1 cellular context compared by ENCODE assay signal in the genomic region with DNA sequence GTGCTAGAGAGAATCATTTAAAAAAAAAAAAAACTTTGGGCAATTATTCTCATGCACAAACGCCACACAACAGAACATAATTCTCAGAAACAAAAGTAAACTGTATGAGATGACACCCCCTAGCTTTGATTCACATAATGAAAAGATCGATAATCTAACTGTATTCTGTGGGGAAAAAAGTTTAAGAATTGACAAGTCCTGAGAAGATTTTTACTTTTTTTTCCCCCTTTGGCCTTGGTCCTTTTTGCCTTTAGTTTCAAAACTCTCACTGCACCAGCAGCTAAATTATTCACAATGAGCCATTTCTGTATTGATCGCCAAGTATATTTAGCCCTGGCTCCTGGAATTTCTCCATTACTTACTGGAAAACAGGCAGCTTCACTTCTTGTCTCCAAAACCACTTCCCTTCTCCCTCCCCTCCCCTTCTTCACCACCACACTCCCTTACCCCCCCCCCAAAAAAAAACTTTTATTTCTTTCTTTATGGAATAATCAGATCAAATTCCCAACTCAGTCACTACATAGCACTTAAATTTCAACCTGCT.
TF ChIP-seq lines count a peak whose summit lies in the region.

No MANE protein-coding gene starts in this region.

TF ChIP-seq in GM12878, 131 proteins besides CTCF, POLR2A, EP300 and RAD21 (continues in another document):
- TF ChIP-seq, protein P1, sequence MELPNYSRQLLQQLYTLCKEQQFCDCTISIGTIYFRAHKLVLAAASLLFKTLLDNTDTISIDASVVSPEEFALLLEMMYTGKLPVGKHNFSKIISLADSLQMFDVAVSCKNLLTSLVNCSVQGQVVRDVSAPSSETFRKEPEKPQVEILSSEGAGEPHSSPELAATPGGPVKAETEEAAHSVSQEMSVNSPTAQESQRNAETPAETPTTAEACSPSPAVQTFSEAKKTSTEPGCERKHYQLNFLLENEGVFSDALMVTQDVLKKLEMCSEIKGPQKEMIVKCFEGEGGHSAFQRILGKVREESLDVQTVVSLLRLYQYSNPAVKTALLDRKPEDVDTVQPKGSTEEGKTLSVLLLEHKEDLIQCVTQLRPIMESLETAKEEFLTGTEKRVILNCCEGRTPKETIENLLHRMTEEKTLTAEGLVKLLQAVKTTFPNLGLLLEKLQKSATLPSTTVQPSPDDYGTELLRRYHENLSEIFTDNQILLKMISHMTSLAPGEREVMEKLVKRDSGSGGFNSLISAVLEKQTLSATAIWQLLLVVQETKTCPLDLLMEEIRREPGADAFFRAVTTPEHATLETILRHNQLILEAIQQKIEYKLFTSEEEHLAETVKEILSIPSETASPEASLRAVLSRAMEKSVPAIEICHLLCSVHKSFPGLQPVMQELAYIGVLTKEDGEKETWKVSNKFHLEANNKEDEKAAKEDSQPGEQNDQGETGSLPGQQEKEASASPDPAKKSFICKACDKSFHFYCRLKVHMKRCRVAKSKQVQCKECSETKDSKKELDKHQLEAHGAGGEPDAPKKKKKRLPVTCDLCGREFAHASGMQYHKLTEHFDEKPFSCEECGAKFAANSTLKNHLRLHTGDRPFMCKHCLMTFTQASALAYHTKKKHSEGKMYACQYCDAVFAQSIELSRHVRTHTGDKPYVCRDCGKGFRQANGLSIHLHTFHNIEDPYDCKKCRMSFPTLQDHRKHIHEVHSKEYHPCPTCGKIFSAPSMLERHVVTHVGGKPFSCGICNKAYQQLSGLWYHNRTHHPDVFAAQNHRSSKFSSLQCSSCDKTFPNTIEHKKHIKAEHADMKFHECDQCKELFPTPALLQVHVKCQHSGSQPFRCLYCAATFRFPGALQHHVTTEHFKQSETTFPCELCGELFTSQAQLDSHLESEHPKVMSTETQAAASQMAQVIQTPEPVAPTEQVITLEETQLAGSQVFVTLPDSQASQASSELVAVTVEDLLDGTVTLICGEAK (IDR thresholded peaks at IDR 0.05; ENCODE audit: borderline replicate concordance): no peak
- TF ChIP-seq PML (IDR thresholded peaks at IDR 0.05; ENCODE audit: low read length) (no peak), BHLHE40 (IDR thresholded peaks at IDR 0.05; ENCODE audit: borderline replicate concordance in 1 of 2, low read depth in 2 of 2, low read length in 1 of 2) (no peak), CREB1 (IDR thresholded peaks at IDR 0.05; ENCODE audit: low read depth) (no peak), LARP7 (IDR thresholded peaks at IDR 0.05) (no peak), RBBP5 (conservative IDR thresholded peaks at IDR 0.05) (no peak), HCFC1 (IDR thresholded peaks at IDR 0.05; ENCODE audit: low read length) (no peak), ATF3 (IDR thresholded peaks at IDR 0.05; ENCODE audit: borderline replicate concordance, extremely low read depth, low read depth, low read length) (no peak), CHD1 (IDR thresholded peaks at IDR 0.05; ENCODE audit: low read depth, low read length) (0 out of 2 replicates have a peak, but pooled peaks have one; percentile 42), HDGF (IDR thresholded peaks at IDR 0.05) (no peak), MYC (IDR thresholded peaks at IDR 0.05; ENCODE audit: insufficient read depth, insufficient read length, insufficient replicate concordance, low read length, severe bottlenecking) (no peak), YBX1 (IDR thresholded peaks at IDR 0.05) (no peak), KDM1A (IDR thresholded peaks at IDR 0.05; ENCODE audit: borderline replicate concordance) (no peak), TCF3 (IDR thresholded peaks at IDR 0.05; ENCODE audit: borderline replicate concordance, insufficient read depth, low read depth, low read length) (no peak), SREBF2 (IDR thresholded peaks at IDR 0.05; ENCODE audit: low read length) (no peak), IKZF2 (IDR thresholded peaks at IDR 0.05) (peak; percentile 23 to 35; a peak in 2 of 4 replicates), ZNF622 (IDR thresholded peaks at IDR 0.05) (no peak), STAT1 (conservative IDR thresholded peaks at IDR 0.05) (no peak), WRNIP1 (IDR thresholded peaks at IDR 0.05; ENCODE audit: borderline replicate concordance, low read depth, low read length) (no peak), RUNX3 (IDR thresholded peaks at IDR 0.05; ENCODE audit: low read length) (no peak), MTA3 (IDR thresholded peaks at IDR 0.05; ENCODE audit: borderline replicate concordance, low read length) (no peak), JUNB (IDR thresholded peaks at IDR 0.05) (no peak), ASH2L (IDR thresholded peaks at IDR 0.05; ENCODE audit: borderline replicate concordance, low read depth) (no peak), NFIC (IDR thresholded peaks at IDR 0.05; ENCODE audit: low read depth, low read length) (peak; percentile 47; the same call in 1 of the 2 replicates), ZNF274 (IDR thresholded peaks at IDR 0.05; ENCODE audit: insufficient read depth, insufficient read length) (no peak), HDAC6 (IDR thresholded peaks at IDR 0.05; ENCODE audit: unreplicated experiment) (no peak), PAX8 (IDR thresholded peaks at IDR 0.05) (no peak), NR2C1 (IDR thresholded peaks at IDR 0.05) (no peak), BRCA1 (IDR thresholded peaks at IDR 0.05; ENCODE audit: low read depth, low read length) (no peak), POLR2AphosphoS2 (IDR thresholded peaks at IDR 0.05; ENCODE audit: low read depth, low read length) (no peak), MTA2 (IDR thresholded peaks at IDR 0.05; ENCODE audit: low read depth) (no peak), SPI1 (IDR thresholded peaks at IDR 0.05; ENCODE audit: borderline replicate concordance, insufficient read depth, low read depth, low read length) (no peak), SUPT20H (IDR thresholded peaks at IDR 0.05; ENCODE audit: borderline replicate concordance, control insufficient read depth, low read depth, low read length) (no peak), ZSCAN29 (IDR thresholded peaks at IDR 0.05) (no peak), CBFB (IDR thresholded peaks at IDR 0.05; ENCODE audit: low read depth) (no peak), TCF7 (IDR thresholded peaks at IDR 0.05; ENCODE audit: borderline replicate concordance) (peak; percentile 26; the same call in 1 of the 2 replicates), MEF2A (IDR thresholded peaks at IDR 0.05; ENCODE audit: insufficient read depth, low read depth, low read length) (no peak), NBN (IDR thresholded peaks at IDR 0.05) (no peak), JUND (IDR thresholded peaks at IDR 0.05; ENCODE audit: low read depth, low read length) (no peak)
- TF ChIP-seq, protein P2, sequence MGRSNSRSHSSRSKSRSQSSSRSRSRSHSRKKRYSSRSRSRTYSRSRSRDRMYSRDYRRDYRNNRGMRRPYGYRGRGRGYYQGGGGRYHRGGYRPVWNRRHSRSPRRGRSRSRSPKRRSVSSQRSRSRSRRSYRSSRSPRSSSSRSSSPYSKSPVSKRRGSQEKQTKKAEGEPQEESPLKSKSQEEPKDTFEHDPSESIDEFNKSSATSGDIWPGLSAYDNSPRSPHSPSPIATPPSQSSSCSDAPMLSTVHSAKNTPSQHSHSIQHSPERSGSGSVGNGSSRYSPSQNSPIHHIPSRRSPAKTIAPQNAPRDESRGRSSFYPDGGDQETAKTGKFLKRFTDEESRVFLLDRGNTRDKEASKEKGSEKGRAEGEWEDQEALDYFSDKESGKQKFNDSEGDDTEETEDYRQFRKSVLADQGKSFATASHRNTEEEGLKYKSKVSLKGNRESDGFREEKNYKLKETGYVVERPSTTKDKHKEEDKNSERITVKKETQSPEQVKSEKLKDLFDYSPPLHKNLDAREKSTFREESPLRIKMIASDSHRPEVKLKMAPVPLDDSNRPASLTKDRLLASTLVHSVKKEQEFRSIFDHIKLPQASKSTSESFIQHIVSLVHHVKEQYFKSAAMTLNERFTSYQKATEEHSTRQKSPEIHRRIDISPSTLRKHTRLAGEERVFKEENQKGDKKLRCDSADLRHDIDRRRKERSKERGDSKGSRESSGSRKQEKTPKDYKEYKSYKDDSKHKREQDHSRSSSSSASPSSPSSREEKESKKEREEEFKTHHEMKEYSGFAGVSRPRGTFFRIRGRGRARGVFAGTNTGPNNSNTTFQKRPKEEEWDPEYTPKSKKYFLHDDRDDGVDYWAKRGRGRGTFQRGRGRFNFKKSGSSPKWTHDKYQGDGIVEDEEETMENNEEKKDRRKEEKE (IDR thresholded peaks at IDR 0.05): no peak
- TF ChIP-seq, protein P3, sequence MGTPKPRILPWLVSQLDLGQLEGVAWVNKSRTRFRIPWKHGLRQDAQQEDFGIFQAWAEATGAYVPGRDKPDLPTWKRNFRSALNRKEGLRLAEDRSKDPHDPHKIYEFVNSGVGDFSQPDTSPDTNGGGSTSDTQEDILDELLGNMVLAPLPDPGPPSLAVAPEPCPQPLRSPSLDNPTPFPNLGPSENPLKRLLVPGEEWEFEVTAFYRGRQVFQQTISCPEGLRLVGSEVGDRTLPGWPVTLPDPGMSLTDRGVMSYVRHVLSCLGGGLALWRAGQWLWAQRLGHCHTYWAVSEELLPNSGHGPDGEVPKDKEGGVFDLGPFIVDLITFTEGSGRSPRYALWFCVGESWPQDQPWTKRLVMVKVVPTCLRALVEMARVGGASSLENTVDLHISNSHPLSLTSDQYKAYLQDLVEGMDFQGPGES (IDR thresholded peaks at IDR 0.05): no peak
- TF ChIP-seq, protein P4, sequence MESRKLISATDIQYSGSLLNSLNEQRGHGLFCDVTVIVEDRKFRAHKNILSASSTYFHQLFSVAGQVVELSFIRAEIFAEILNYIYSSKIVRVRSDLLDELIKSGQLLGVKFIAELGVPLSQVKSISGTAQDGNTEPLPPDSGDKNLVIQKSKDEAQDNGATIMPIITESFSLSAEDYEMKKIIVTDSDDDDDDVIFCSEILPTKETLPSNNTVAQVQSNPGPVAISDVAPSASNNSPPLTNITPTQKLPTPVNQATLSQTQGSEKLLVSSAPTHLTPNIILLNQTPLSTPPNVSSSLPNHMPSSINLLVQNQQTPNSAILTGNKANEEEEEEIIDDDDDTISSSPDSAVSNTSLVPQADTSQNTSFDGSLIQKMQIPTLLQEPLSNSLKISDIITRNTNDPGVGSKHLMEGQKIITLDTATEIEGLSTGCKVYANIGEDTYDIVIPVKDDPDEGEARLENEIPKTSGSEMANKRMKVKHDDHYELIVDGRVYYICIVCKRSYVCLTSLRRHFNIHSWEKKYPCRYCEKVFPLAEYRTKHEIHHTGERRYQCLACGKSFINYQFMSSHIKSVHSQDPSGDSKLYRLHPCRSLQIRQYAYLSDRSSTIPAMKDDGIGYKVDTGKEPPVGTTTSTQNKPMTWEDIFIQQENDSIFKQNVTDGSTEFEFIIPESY (IDR thresholded peaks at IDR 0.05): no peak
- TF ChIP-seq, protein P5, sequence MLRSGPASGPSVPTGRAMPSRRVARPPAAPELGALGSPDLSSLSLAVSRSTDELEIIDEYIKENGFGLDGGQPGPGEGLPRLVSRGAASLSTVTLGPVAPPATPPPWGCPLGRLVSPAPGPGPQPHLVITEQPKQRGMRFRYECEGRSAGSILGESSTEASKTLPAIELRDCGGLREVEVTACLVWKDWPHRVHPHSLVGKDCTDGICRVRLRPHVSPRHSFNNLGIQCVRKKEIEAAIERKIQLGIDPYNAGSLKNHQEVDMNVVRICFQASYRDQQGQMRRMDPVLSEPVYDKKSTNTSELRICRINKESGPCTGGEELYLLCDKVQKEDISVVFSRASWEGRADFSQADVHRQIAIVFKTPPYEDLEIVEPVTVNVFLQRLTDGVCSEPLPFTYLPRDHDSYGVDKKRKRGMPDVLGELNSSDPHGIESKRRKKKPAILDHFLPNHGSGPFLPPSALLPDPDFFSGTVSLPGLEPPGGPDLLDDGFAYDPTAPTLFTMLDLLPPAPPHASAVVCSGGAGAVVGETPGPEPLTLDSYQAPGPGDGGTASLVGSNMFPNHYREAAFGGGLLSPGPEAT (IDR thresholded peaks at IDR 0.05; ENCODE audit: low read depth): no peak
- TF ChIP-seq, protein P6, sequence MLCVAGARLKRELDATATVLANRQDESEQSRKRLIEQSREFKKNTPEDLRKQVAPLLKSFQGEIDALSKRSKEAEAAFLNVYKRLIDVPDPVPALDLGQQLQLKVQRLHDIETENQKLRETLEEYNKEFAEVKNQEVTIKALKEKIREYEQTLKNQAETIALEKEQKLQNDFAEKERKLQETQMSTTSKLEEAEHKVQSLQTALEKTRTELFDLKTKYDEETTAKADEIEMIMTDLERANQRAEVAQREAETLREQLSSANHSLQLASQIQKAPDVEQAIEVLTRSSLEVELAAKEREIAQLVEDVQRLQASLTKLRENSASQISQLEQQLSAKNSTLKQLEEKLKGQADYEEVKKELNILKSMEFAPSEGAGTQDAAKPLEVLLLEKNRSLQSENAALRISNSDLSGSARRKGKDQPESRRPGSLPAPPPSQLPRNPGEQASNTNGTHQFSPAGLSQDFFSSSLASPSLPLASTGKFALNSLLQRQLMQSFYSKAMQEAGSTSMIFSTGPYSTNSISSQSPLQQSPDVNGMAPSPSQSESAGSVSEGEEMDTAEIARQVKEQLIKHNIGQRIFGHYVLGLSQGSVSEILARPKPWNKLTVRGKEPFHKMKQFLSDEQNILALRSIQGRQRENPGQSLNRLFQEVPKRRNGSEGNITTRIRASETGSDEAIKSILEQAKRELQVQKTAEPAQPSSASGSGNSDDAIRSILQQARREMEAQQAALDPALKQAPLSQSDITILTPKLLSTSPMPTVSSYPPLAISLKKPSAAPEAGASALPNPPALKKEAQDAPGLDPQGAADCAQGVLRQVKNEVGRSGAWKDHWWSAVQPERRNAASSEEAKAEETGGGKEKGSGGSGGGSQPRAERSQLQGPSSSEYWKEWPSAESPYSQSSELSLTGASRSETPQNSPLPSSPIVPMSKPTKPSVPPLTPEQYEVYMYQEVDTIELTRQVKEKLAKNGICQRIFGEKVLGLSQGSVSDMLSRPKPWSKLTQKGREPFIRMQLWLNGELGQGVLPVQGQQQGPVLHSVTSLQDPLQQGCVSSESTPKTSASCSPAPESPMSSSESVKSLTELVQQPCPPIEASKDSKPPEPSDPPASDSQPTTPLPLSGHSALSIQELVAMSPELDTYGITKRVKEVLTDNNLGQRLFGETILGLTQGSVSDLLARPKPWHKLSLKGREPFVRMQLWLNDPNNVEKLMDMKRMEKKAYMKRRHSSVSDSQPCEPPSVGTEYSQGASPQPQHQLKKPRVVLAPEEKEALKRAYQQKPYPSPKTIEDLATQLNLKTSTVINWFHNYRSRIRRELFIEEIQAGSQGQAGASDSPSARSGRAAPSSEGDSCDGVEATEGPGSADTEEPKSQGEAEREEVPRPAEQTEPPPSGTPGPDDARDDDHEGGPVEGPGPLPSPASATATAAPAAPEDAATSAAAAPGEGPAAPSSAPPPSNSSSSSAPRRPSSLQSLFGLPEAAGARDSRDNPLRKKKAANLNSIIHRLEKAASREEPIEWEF (IDR thresholded peaks at IDR 0.05; ENCODE audit: insufficient replicate concordance, low read depth, low read length): peak; percentile 97
- TF ChIP-seq, protein P7, sequence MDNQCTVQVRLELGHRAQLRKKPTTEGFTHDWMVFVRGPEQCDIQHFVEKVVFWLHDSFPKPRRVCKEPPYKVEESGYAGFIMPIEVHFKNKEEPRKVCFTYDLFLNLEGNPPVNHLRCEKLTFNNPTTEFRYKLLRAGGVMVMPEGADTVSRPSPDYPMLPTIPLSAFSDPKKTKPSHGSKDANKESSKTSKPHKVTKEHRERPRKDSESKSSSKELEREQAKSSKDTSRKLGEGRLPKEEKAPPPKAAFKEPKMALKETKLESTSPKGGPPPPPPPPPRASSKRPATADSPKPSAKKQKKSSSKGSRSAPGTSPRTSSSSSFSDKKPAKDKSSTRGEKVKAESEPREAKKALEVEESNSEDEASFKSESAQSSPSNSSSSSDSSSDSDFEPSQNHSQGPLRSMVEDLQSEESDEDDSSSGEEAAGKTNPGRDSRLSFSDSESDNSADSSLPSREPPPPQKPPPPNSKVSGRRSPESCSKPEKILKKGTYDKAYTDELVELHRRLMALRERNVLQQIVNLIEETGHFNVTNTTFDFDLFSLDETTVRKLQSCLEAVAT (IDR thresholded peaks at IDR 0.05): peak; percentile 39; the same call in 1 of the 2 replicates
